Comparison of ENCODE assay signal across 8 cellular contexts in the genomic region with DNA sequence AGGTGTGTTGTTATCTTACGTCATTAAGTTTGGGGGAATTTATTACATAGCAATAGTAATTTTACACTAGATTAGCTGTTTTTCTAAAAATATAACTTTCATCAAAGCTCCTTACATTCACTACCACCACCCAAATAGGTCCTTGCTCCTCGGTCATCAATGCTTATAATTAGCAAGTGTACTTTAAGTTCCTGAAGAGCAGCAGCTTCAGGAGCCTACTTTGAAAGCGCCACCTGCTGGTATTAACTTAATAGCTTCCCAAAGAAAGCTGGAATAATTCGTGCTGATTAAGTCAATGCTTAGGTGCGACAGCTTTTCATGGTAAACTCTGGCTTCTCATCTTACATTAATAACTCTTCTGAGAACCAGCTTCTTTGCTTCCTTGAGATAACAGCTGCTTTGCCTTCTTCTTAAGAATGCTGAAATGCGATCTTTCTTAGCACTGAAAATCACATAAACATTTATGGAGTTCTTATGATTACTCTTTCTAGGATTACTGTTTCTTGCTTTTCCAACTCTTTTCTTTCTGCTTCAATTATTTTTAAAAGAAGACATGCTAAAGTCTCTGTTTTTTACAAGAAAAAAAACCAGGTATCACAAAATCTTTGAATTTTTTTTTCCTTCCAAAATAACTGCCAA. TPM values are rescaled to one million over a fixed set of nuclear protein-coding genes. Genes with fewer than 3 reads are reported as not detected.
DNase-seq lines count a peak whose midpoint lies in the region; ATAC-seq and TF ChIP-seq lines count a peak whose summit lies in the region.

No MANE protein-coding gene starts in this region.

- ATAC-seq in heart left ventricle = peak in 1 of 4 donors; percentile 53
- peak; percentile 48 for ATAC-seq in sciatic nerve
- ATAC-seq in GM21825 (IDR thresholded peaks at IDR 0.05; ENCODE audit: unreplicated experiment) = no peak
- ATAC-seq in GM18511 (IDR thresholded peaks at IDR 0.05; ENCODE audit: unreplicated experiment) = no peak

- peak; percentile 77 for TF ChIP-seq CTCF in BJ (IDR thresholded peaks at IDR 0.05; ENCODE audit: insufficient read depth, low read depth, low read length)
- peak; percentile 62 for TF ChIP-seq CTCF in GM12874 (IDR thresholded peaks at IDR 0.05; ENCODE audit: insufficient read depth, low read depth, low read length)
- peak; percentile 55 to 84 (median 72) for TF ChIP-seq CTCF in heart left ventricle (IDR thresholded peaks at IDR 0.05)

- WGBS in heart left ventricle, 4 donors = 19 to 25% (median 21%) methylated on average over 6 of the region's 6 CpGs

- no peaks in the 10 kb centered on the region for H3K36me3 Mint-ChIP-seq in activated CD4-positive, alpha-beta T cell treated with anti-CD3 and anti-CD28 coated beads, Interleukin-2, amount 10 ng/mL, durations not matched to agents 7 days and 5 days (ENCODE audit: low read depth)

- peaks cover 0 to 6% (median 0%) of the 10 kb centered on the region in 12 donors for H3K4me1 ChIP-seq in heart left ventricle

- H3K9me3 Mint-ChIP-seq in activated CD4-positive, alpha-beta T cell treated with anti-CD3 and anti-CD28 coated beads, Interleukin-2, amount 10 ng/mL, durations not matched to agents 7 days and 5 days = peaks cover 4% of the 10 kb centered on the region

- H3K27me3 ChIP-seq in BJ (ENCODE audit: control insufficient read depth, insufficient read depth, low read length) (no peaks in the 10 kb centered on the region), heart left ventricle (no peaks in the 10 kb centered on the region)

- H3K4me1 Mint-ChIP-seq in activated CD4-positive, alpha-beta T cell treated with anti-CD3 and anti-CD28 coated beads, Interleukin-2, amount 10 ng/mL, durations not matched to agents 7 days and 5 days = peaks cover 14% of the 10 kb centered on the region

- TF ChIP-seq POLR2A in heart left ventricle (IDR thresholded peaks at IDR 0.05) = no peak

- H3K27ac Mint-ChIP-seq in activated CD4-positive, alpha-beta T cell treated with anti-CD3 and anti-CD28 coated beads, Interleukin-2, amount 10 ng/mL, durations not matched to agents 7 days and 5 days = no peak overlapping the region

- peaks cover 16% of the 10 kb centered on the region for H3K27me3 Mint-ChIP-seq in activated CD4-positive, alpha-beta T cell treated with anti-CD3 and anti-CD28 coated beads, Interleukin-2, amount 10 ng/mL, durations not matched to agents 7 days and 5 days

- H3K36me3 ChIP-seq in BJ (ENCODE audit: control insufficient read depth, insufficient read depth, low read length) = no peaks in the 10 kb centered on the region
- no peaks in the 10 kb centered on the region for H3K36me3 ChIP-seq in heart left ventricle

- peaks cover 0 to 14% (median 0%) of the 10 kb centered on the region in 12 donors for H3K9me3 ChIP-seq in heart left ventricle

- DNase-seq in BJ (ENCODE audit: low read depth) = no peak
- DNase-seq in NCI-H2171 treated with DMSO at 0.1 percent for 48 hours (lab: John Stamatoyannopoulos, UW) = peak; percentile 84
- peak; percentile 58 for DNase-seq in activated CD4-positive, alpha-beta T cell treated with anti-CD3 and anti-CD28 coated beads, Interleukin-2, amount 10 ng/mL, durations not matched to agents 7 days and 5 days
- DNase-seq in heart left ventricle = peak in 1 of 5 donors; percentile 27
- DNase-seq in sciatic nerve (ENCODE audit: low spot score) = no peak

- no peak overlapping the region for H3K4me3 ChIP-seq in BJ (ENCODE audit: low read depth, low read length)
- H3K4me3 ChIP-seq in heart left ventricle = no peak overlapping the region

- POLR2A ChIA-PET in BJ (lab: Charles Lee) = interaction anchor here (0.7 kb wide), 1 partner anchor 133 kb away, joined by 6 read pairs; no protein-coding TSS in a partner anchor
- POLR2A ChIA-PET in activated CD4-positive, alpha-beta T cell treated with anti-CD3 and anti-CD28 coated beads, Interleukin-2, amount 10 ng/mL, durations not matched to agents 7 days and 5 days (lab: Charles Lee) = no interaction called here

- no peak overlapping the region for H3K4me3 Mint-ChIP-seq in activated CD4-positive, alpha-beta T cell treated with anti-CD3 and anti-CD28 coated beads, Interleukin-2, amount 10 ng/mL, durations not matched to agents 7 days and 5 days

- CTCF ChIA-PET in BJ (lab: Yijun Ruan, JAX) = interaction anchor here (0.6 to 5.4 kb wide), 27 partner anchors 11 to 325 kb away, joined by 3 to 75 read pairs (median 4); a partner anchor contains a TSS
- CTCF ChIA-PET in activated CD4-positive, alpha-beta T cell treated with anti-CD3 and anti-CD28 coated beads, Interleukin-2, amount 10 ng/mL, durations not matched to agents 7 days and 5 days (lab: Charles Lee) = interaction anchor here (0.5 to 3.5 kb wide), 12 partner anchors 9 to 316 kb away, joined by 3 to 15 read pairs (median 4); a partner anchor contains a TSS

- intact Hi-C loops in heart left ventricle (cut with DNase I) (loop anchor here (1.0 to 10.0 kb wide), 12 partner anchors 73 to 445 kb away; a partner anchor contains a TSS), sciatic nerve (cut with DNase I) (loop anchor here (10.0 kb wide), 1 partner anchor 65 kb away; no protein-coding TSS in a partner anchor)

- H3K27ac ChIP-seq in heart left ventricle = no peak overlapping the region

RNA-seq across cellular contexts. Expression of a gene that starts 10.0 kb away (rescaled TPM):
- 1.4 and 2.7 TPM in 2 replicates for polyA plus RNA-seq in BJ (2011; rRNA removed)
- polyA minus RNA-seq in BJ (2011; rRNA and poly(A)+ RNA removed) = 1.0 and 1.3 TPM in 2 replicates
- total RNA-seq in activated CD4-positive, alpha-beta T cell treated with anti-CD3 and anti-CD28 coated beads, Interleukin-2, amount 10 ng/mL, durations not matched to agents 7 days and 5 days = 1 to 10 TPM; 2.4 to 2.8 TPM
- total RNA-seq in heart left ventricle = 1 to 10 TPM in 3 of 9 donors, under 1 TPM in 6; 0.32 to 1.8 (median 0.54) TPM
- polyA plus RNA-seq in heart left ventricle = under 1 TPM; 0.46 to 0.61 TPM
- total RNA-seq in sciatic nerve = 14.8 TPM

RNA-seq across cellular contexts. Expression of a gene that starts 14.6 kb away (rescaled TPM):
- polyA plus RNA-seq in BJ (2011; rRNA removed) (3.6 and 5.2 TPM in 2 replicates), heart left ventricle (1 to 10 TPM; 2.6 to 2.9 TPM)
- polyA minus RNA-seq in BJ (2011; rRNA and poly(A)+ RNA removed) = 3.3 and 4.4 TPM in 2 replicates
- total RNA-seq in activated CD4-positive, alpha-beta T cell treated with anti-CD3 and anti-CD28 coated beads, Interleukin-2, amount 10 ng/mL, durations not matched to agents 7 days and 5 days = 10 to 100 TPM; 90.7 to 91.5 TPM
- total RNA-seq in heart left ventricle (10 to 100 TPM in 1 of 9 donors, 1 to 10 TPM in 8; 2.5 to 11.4 (median 4.1) TPM), sciatic nerve (30.8 TPM)

Comparison
In these comparisons a context has a peak if more than half of its experiments do, and no peak if none do; other contexts are left out.
1. DNase-seq: peak in NCI-H2171 treated with DMSO at 0.1 percent for 48 hours (single experiment) and activated CD4-positive, alpha-beta T cell treated with anti-CD3 and anti-CD28 coated beads, Interleukin-2, amount 10 ng/mL, durations not matched to agents 7 days and 5 days (single experiment); none in BJ (single experiment) and sciatic nerve (single experiment).
2. Peak in every context shown above with its lines, with median percentiles within 50 percentile points of each other: CTCF ChIP-seq.